In genomic region chr12:1984759-1985158, GRCh38 we compare ENCODE assay signal across 24 cellular contexts.
"Had no signal": no experiment of that assay in that cellular context is flagged by ENCODE, and none has a peak within 500 bp of the region (broad histone marks: within the 10 kb centered on the region; RNA-seq: fewer than 3 reads in every experiment).

No MANE protein-coding gene starts in this region.

- H3K9me3 ChIP-seq: SJCRH30 had no signal

- H3K4me2 ChIP-seq: SK-N-SH had no signal

- H3K4me3 ChIP-seq: cardiac muscle cell, Peyer's patch, SJCRH30 had no signal

- ATAC-seq: activated CD8-positive, alpha-beta memory T cell treated with anti-CD3 and anti-CD28 coated beads, Interleukin-2, amount 10 ng/mL, durations not matched to agents 7 days and 5 days had no signal

- H3K27me3 ChIP-seq: brain microvascular endothelial cell, cardiac muscle cell, Peyer's patch, SJCRH30 had no signal

- H3K4me1 ChIP-seq: Peyer's patch, SJCRH30 had no signal

- H3K9ac ChIP-seq: SK-N-SH had no signal

- DNase-seq: activated CD4-positive, alpha-beta T cell treated with anti-CD3 and anti-CD28 coated beads for 48 hours; activated CD4-positive, alpha-beta T cell treated with anti-CD3 and anti-CD28 coated beads, Interleukin-2, amount 50 U/mL, for 4 hours; activated CD4-positive, CD25-positive, alpha-beta regulatory T cell treated with anti-CD3 and anti-CD28 coated beads, Interleukin-2, amount 50 U/mL, for 72 hours; activated CD8-positive, alpha-beta memory T cell treated with anti-CD3 and anti-CD28 coated beads, Interleukin-2, amount 10 ng/mL, durations not matched to agents 7 days and 5 days; activated effector memory CD4-positive, alpha-beta T cell treated with anti-CD3 and anti-CD28 coated beads, Interleukin-2, amount 50 U/mL, for 16 hours; activated naive CD4-positive, alpha-beta T cell treated with anti-CD3 and anti-CD28 coated beads for 36 hours; activated T-cell treated with anti-CD3 and anti-CD28 coated beads, Interleukin-2, amount 50 U/mL, for 24 hours; brain microvascular endothelial cell; Kasumi-1; KBM-7; MV-4-11; NCI-H1105 treated with DMSO at 0.1 percent for 48 hours; NCI-H1436 treated with DMSO at 0.1 percent for 48 hours; NCI-H187; NCI-H2081; NCI-H510A treated with DMSO at 0.1 percent for 48 hours; NCI-H69; Peyer's patch; Right ventricle myocardium superior; SJCRH30; SK-N-SH had no signal

- FAIRE-seq: colon had no signal

- H3K27ac ChIP-seq: brain microvascular endothelial cell, cardiac muscle cell, Peyer's patch, RWPE1, SJCRH30 had no signal
